Comparison of ENCODE assay signal across 1 cellular context in the genomic region with DNA sequence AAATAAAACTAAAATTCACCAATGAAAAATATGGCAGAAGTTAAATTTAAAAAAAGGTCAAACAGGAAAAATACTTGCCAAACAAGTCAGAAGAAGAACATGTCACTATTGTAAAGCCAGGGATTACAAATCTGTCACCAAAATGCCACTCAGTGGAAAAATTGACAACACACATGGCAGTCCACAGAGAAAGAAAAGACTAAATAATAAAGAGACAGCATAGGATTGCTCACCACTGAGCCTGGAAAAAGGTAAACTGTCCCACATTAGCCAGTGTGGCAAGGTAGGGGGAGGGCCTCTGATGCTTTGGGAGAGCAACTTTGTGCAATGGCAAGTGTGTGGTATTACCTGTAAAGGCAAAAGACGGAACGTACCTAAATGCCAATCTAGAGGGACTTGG.
TF ChIP-seq lines count a peak whose summit lies in the region.

No MANE protein-coding gene starts in this region.

TF ChIP-seq in GM23338, 12 proteins besides CTCF, POLR2A, EP300 and RAD21 (continued from another document):
- TF ChIP-seq, protein P1, sequence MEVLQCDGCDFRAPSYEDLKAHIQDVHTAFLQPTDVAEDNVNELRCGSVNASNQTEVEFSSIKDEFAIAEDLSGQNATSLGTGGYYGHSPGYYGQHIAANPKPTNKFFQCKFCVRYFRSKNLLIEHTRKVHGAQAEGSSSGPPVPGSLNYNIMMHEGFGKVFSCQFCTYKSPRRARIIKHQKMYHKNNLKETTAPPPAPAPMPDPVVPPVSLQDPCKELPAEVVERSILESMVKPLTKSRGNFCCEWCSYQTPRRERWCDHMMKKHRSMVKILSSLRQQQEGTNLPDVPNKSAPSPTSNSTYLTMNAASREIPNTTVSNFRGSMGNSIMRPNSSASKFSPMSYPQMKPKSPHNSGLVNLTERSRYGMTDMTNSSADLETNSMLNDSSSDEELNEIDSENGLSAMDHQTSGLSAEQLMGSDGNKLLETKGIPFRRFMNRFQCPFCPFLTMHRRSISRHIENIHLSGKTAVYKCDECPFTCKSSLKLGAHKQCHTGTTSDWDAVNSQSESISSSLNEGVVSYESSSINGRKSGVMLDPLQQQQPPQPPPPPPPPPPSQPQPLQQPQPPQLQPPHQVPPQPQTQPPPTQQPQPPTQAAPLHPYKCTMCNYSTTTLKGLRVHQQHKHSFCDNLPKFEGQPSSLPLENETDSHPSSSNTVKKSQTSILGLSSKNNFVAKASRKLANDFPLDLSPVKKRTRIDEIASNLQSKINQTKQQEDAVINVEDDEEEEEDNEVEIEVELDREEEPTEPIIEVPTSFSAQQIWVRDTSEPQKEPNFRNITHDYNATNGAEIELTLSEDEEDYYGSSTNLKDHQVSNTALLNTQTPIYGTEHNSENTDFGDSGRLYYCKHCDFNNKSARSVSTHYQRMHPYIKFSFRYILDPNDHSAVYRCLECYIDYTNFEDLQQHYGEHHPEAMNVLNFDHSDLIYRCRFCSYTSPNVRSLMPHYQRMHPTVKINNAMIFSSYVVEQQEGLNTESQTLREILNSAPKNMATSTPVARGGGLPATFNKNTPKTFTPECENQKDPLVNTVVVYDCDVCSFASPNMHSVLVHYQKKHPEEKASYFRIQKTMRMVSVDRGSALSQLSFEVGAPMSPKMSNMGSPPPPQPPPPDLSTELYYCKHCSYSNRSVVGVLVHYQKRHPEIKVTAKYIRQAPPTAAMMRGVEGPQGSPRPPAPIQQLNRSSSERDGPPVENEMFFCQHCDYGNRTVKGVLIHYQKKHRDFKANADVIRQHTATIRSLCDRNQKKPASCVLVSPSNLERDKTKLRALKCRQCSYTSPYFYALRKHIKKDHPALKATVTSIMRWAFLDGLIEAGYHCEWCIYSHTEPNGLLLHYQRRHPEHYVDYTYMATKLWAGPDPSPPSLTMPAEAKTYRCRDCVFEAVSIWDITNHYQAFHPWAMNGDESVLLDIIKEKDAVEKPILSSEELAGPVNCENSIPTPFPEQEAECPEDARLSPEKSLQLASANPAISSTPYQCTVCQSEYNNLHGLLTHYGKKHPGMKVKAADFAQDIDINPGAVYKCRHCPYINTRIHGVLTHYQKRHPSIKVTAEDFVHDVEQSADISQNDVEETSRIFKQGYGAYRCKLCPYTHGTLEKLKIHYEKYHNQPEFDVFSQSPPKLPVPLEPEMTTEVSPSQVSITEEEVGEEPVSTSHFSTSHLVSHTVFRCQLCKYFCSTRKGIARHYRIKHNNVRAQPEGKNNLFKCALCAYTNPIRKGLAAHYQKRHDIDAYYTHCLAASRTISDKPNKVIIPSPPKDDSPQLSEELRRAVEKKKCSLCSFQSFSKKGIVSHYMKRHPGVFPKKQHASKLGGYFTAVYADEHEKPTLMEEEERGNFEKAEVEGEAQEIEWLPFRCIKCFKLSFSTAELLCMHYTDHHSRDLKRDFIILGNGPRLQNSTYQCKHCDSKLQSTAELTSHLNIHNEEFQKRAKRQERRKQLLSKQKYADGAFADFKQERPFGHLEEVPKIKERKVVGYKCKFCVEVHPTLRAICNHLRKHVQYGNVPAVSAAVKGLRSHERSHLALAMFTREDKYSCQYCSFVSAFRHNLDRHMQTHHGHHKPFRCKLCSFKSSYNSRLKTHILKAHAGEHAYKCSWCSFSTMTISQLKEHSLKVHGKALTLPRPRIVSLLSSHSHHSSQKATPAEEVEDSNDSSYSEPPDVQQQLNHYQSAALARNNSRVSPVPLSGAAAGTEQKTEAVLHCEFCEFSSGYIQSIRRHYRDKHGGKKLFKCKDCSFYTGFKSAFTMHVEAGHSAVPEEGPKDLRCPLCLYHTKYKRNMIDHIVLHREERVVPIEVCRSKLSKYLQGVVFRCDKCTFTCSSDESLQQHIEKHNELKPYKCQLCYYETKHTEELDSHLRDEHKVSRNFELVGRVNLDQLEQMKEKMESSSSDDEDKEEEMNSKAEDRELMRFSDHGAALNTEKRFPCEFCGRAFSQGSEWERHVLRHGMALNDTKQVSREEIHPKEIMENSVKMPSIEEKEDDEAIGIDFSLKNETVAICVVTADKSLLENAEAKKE (CRISPR knock-in tag; IDR thresholded peaks at IDR 0.05) = no peak
- no peak for TF ChIP-seq CREB1 (CRISPR knock-in tag; IDR thresholded peaks at IDR 0.05; ENCODE audit: low read depth)
- TF ChIP-seq POLR2AphosphoS5 (IDR thresholded peaks at IDR 0.05; ENCODE audit: low read depth) = no peak
- no peak for TF ChIP-seq JUNB (IDR thresholded peaks at IDR 0.05; ENCODE audit: unreplicated experiment)
- TF ChIP-seq STAT1 (IDR thresholded peaks at IDR 0.05; ENCODE audit: unreplicated experiment) = no peak
- no peak for TF ChIP-seq EZH2 (IDR thresholded peaks at IDR 0.05; ENCODE audit: low read depth, unreplicated experiment)
- TF ChIP-seq, protein P2, sequence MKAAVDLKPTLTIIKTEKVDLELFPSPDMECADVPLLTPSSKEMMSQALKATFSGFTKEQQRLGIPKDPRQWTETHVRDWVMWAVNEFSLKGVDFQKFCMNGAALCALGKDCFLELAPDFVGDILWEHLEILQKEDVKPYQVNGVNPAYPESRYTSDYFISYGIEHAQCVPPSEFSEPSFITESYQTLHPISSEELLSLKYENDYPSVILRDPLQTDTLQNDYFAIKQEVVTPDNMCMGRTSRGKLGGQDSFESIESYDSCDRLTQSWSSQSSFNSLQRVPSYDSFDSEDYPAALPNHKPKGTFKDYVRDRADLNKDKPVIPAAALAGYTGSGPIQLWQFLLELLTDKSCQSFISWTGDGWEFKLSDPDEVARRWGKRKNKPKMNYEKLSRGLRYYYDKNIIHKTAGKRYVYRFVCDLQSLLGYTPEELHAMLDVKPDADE (IDR thresholded peaks at IDR 0.05) = no peak
- TF ChIP-seq, protein P3, sequence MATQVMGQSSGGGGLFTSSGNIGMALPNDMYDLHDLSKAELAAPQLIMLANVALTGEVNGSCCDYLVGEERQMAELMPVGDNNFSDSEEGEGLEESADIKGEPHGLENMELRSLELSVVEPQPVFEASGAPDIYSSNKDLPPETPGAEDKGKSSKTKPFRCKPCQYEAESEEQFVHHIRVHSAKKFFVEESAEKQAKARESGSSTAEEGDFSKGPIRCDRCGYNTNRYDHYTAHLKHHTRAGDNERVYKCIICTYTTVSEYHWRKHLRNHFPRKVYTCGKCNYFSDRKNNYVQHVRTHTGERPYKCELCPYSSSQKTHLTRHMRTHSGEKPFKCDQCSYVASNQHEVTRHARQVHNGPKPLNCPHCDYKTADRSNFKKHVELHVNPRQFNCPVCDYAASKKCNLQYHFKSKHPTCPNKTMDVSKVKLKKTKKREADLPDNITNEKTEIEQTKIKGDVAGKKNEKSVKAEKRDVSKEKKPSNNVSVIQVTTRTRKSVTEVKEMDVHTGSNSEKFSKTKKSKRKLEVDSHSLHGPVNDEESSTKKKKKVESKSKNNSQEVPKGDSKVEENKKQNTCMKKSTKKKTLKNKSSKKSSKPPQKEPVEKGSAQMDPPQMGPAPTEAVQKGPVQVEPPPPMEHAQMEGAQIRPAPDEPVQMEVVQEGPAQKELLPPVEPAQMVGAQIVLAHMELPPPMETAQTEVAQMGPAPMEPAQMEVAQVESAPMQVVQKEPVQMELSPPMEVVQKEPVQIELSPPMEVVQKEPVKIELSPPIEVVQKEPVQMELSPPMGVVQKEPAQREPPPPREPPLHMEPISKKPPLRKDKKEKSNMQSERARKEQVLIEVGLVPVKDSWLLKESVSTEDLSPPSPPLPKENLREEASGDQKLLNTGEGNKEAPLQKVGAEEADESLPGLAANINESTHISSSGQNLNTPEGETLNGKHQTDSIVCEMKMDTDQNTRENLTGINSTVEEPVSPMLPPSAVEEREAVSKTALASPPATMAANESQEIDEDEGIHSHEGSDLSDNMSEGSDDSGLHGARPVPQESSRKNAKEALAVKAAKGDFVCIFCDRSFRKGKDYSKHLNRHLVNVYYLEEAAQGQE (IDR thresholded peaks at IDR 0.05; ENCODE audit: unreplicated experiment) = no peak
- TF ChIP-seq ZNF114 (CRISPR knock-in tag; IDR thresholded peaks at IDR 0.05) = no peak
- no peak for TF ChIP-seq NANOG (IDR thresholded peaks at IDR 0.05; ENCODE audit: borderline replicate concordance)
- no peak for TF ChIP-seq EZH2phosphoT487 (IDR thresholded peaks at IDR 0.05; ENCODE audit: unreplicated experiment)
